8 cellular contexts compared by ENCODE assay signal in the genomic region with DNA sequence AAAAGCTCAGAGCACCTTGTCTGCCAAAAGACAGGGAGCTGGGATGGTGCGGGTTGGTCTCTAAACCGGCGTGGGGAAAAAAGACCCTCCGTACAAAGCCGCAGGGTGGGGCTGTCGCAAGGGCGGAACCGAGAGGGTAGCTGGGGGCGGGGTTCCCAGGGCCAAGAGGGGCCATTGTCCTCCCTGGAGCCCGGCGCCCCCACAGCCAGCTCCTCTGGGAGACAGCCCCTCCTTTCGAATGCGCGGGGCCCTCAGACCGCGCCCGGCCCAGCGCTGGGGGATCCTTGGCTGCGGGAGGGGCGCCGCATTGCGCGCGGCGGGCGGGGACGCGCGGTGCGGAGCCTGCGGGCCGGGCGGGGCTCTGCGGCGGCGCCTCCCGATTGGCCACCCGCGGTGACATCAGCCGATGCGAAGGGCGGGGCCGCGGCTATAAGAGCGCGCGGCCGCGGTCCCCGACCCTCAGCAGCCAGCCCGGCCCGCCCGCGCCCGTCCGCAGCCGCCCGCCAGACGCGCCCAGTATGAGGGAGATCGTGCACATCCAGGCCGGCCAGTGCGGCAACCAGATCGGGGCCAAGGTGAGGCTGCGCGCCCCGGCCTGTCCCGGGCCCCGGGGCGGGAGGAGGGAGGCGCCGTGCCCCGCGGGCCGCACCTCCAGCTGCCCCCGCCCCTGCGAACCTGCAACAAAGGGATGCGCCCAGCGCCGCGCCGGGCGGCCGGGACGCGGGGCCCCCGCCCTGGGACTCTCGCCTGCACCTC. TPM values are rescaled to one million over a fixed set of nuclear protein-coding genes. Genes with fewer than 3 reads are reported as not detected.
A peak's percentile ranks its signal among the peaks of the same experiment; 100 is the strongest.
DNase-seq lines count a peak whose midpoint lies in the region; ATAC-seq, FAIRE-seq and TF ChIP-seq lines count a peak whose summit lies in the region.

A gene (plus strand): TSS at position 459 of the 756 bp plus-strand sequence. CDS start 60 bp downstream, at position 519.

- H3K4me1 Mint-ChIP-seq in WTC11, result peaks cover 19% of the 10 kb centered on the region

- 0% methylated on average over 62 to 69 of the region's 88 CpGs for WGBS in mesodermal cell (ENCODE audit: insufficient coverage in 2 of 2), 2 experiments

- POLR2A ChIA-PET in BJ (lab: Charles Lee), result interaction anchor here (0.6 to 0.7 kb wide), 3 partner anchors 50 to 237 kb away, joined by 3 to 13 read pairs (median 9); a partner anchor contains a TSS
- POLR2A ChIA-PET in WTC11 (lab: Charles Lee), result interaction anchor here (0.9 to 2.8 kb wide), 5 partner anchors 13 to 50 kb away, joined by 3 to 14 read pairs (median 7); a partner anchor contains a TSS

- CTCF ChIA-PET in BJ (lab: Yijun Ruan, JAX) (interaction anchor here (1.6 to 5.8 kb wide), 3 partner anchors 12 to 63 kb away, joined by 4 to 48 read pairs (median 9); no protein-coding TSS in a partner anchor), WTC11 (lab: Charles Lee) (interaction anchor here (0.6 to 5.7 kb wide), 13 partner anchors 13 to 366 kb away, joined by 3 to 70 read pairs (median 6); a partner anchor contains a TSS)

- no peak for DNase-seq in BJ (ENCODE audit: low read depth)
- peak; percentile 61 for DNase-seq in GM18507 (ENCODE audit: extremely low spot score, insufficient read length, low read depth)
- DNase-seq in NCI-H1694 treated with DMSO at 0.1 percent for 48 hours (lab: John Stamatoyannopoulos, UW), result peak; percentile 64
- DNase-seq in WTC11 (ENCODE audit: low spot score), result peak; percentile 85
- no peak for DNase-seq in epithelial cell of proximal tubule (ENCODE audit: low read depth)
- peak in 1 of 2 donors; percentile 68 for DNase-seq in tibial artery

- TF ChIP-seq CTCF in BJ (IDR thresholded peaks at IDR 0.05; ENCODE audit: insufficient read depth, low read depth, low read length) (no peak), WTC11 (IDR thresholded peaks at IDR 0.05) (no peak), epithelial cell of proximal tubule (conservative IDR thresholded peaks at IDR 0.05; ENCODE audit: low read depth, low read length) (peak; percentile 7), tibial artery (IDR thresholded peaks at IDR 0.05) (no peak)

- H3K4me3 ChIP-seq in BJ (ENCODE audit: low read depth, low read length) (peak within 1 kb of the TSS; percentile 65), epithelial cell of proximal tubule (ENCODE audit: low read depth, low read length) (peak within 1 kb of the TSS; percentile 93), mesodermal cell (ENCODE audit: extremely low read depth, insufficient read depth, low read length, poor library complexity, severe bottlenecking) (peak within 1 kb of the TSS; percentile 81), tibial artery (peak within 1 kb of the TSS; percentile 49 to 56)

- H3K9me3 ChIP-seq in mesodermal cell (ENCODE audit: control insufficient read depth, low read length) (no peaks in the 10 kb centered on the region), tibial artery (no peaks in the 10 kb centered on the region)

- H3K4me3 Mint-ChIP-seq in WTC11, result peak within 1 kb of the TSS; percentile 88

- H3K4me1 ChIP-seq in mesodermal cell (ENCODE audit: control insufficient read depth, insufficient read depth, low read length, poor library complexity, severe bottlenecking) (peaks cover 25% of the 10 kb centered on the region), tibial artery (peaks cover 0 to 57% (median 52%) of the 10 kb centered on the region in 4 donors)

- H3K27ac ChIP-seq in mesodermal cell (ENCODE audit: low read depth, low read length, severe bottlenecking) (peak within 1 kb of the TSS; percentile 99), tibial artery (peak within 1 kb of the TSS; percentile 45 to 65)

- peak; percentile 17 for ATAC-seq in WTC11
- ATAC-seq in HG02763 (IDR thresholded peaks at IDR 0.05; ENCODE audit: unreplicated experiment), result no peak

- H3K27me3 Mint-ChIP-seq in WTC11 (ENCODE audit: low read depth), result peaks cover 36% of the 10 kb centered on the region

- no peaks in the 10 kb centered on the region for H3K36me3 ChIP-seq in BJ (ENCODE audit: control insufficient read depth, insufficient read depth, low read length)
- peaks cover 14% of the 10 kb centered on the region for H3K36me3 ChIP-seq in mesodermal cell (ENCODE audit: control insufficient read depth, insufficient read depth, low read length)
- no peaks in the 10 kb centered on the region for H3K36me3 ChIP-seq in tibial artery

- no peak within 1 kb of the TSS for H3K27ac Mint-ChIP-seq in WTC11

- intact Hi-C loops in tibial artery (cut with DNase I; ENCODE audit: low total_unique reads), result no loop called here

- H3K36me3 Mint-ChIP-seq in WTC11, result no peaks in the 10 kb centered on the region

- no peak for FAIRE-seq in GM18507 (lab: Jason Lieb, UNC)

- H3K27me3 ChIP-seq in BJ (ENCODE audit: control insufficient read depth, insufficient read depth, low read length), result no peaks in the 10 kb centered on the region
- peaks cover 0 to 92% of the 10 kb centered on the region in 2 donors for H3K27me3 ChIP-seq in tibial artery

- no peaks in the 10 kb centered on the region for H3K9me3 Mint-ChIP-seq in WTC11

TF ChIP-seq in WTC11, 78 proteins besides CTCF, POLR2A, EP300 and RAD21 (continues in another document):
- TF ChIP-seq NR1H2 (CRISPR knock-in tag; IDR thresholded peaks at IDR 0.05) (no peak), KAT7 (CRISPR knock-in tag; IDR thresholded peaks at IDR 0.05; ENCODE audit: borderline replicate concordance) (peak; percentile 71; the same call in 1 of the 2 replicates), NFYB (CRISPR knock-in tag; conservative IDR thresholded peaks at IDR 0.05; ENCODE audit: low read depth) (peak; percentile 70), MYBL2 (CRISPR knock-in tag; IDR thresholded peaks at IDR 0.05) (no peak; the same call in 1 of the 2 replicates), GABPB1 (CRISPR knock-in tag; IDR thresholded peaks at IDR 0.05) (peak; percentile 60), SMAD4 (CRISPR knock-in tag; IDR thresholded peaks at IDR 0.05) (no peak), NFATC4 (CRISPR knock-in tag; IDR thresholded peaks at IDR 0.05) (no peak), TCF7 (CRISPR knock-in tag; IDR thresholded peaks at IDR 0.05; ENCODE audit: low read depth) (peak; percentile 44; the same call in 1 of the 2 replicates), ETV6 (CRISPR knock-in tag; IDR thresholded peaks at IDR 0.05) (peak; percentile 69; the same call in 1 of the 2 replicates), NFE2L1 (CRISPR knock-in tag; IDR thresholded peaks at IDR 0.05) (no peak), ELF4 (CRISPR knock-in tag; IDR thresholded peaks at IDR 0.05; ENCODE audit: low read depth) (no peak), NR3C1 (CRISPR knock-in tag; conservative IDR thresholded peaks at IDR 0.05; ENCODE audit: low read depth) (no peak), GTF2I (CRISPR knock-in tag; conservative IDR thresholded peaks at IDR 0.05) (no peak), HMGA2 (CRISPR knock-in tag; IDR thresholded peaks at IDR 0.05) (no peak)
- TF ChIP-seq, protein P1, sequence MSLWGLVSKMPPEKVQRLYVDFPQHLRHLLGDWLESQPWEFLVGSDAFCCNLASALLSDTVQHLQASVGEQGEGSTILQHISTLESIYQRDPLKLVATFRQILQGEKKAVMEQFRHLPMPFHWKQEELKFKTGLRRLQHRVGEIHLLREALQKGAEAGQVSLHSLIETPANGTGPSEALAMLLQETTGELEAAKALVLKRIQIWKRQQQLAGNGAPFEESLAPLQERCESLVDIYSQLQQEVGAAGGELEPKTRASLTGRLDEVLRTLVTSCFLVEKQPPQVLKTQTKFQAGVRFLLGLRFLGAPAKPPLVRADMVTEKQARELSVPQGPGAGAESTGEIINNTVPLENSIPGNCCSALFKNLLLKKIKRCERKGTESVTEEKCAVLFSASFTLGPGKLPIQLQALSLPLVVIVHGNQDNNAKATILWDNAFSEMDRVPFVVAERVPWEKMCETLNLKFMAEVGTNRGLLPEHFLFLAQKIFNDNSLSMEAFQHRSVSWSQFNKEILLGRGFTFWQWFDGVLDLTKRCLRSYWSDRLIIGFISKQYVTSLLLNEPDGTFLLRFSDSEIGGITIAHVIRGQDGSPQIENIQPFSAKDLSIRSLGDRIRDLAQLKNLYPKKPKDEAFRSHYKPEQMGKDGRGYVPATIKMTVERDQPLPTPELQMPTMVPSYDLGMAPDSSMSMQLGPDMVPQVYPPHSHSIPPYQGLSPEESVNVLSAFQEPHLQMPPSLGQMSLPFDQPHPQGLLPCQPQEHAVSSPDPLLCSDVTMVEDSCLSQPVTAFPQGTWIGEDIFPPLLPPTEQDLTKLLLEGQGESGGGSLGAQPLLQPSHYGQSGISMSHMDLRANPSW (CRISPR knock-in tag; conservative IDR thresholded peaks at IDR 0.05; ENCODE audit: low read depth), result no peak
- TF ChIP-seq, protein P2, sequence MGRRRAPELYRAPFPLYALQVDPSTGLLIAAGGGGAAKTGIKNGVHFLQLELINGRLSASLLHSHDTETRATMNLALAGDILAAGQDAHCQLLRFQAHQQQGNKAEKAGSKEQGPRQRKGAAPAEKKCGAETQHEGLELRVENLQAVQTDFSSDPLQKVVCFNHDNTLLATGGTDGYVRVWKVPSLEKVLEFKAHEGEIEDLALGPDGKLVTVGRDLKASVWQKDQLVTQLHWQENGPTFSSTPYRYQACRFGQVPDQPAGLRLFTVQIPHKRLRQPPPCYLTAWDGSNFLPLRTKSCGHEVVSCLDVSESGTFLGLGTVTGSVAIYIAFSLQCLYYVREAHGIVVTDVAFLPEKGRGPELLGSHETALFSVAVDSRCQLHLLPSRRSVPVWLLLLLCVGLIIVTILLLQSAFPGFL (CRISPR knock-in tag; IDR thresholded peaks at IDR 0.05; ENCODE audit: borderline replicate concordance), result no peak; the same call in 1 of the 2 replicates
- TF ChIP-seq, protein P3, sequence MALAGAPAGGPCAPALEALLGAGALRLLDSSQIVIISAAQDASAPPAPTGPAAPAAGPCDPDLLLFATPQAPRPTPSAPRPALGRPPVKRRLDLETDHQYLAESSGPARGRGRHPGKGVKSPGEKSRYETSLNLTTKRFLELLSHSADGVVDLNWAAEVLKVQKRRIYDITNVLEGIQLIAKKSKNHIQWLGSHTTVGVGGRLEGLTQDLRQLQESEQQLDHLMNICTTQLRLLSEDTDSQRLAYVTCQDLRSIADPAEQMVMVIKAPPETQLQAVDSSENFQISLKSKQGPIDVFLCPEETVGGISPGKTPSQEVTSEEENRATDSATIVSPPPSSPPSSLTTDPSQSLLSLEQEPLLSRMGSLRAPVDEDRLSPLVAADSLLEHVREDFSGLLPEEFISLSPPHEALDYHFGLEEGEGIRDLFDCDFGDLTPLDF (CRISPR knock-in tag; IDR thresholded peaks at IDR 0.05), result no peak
- TF ChIP-seq, protein P4, sequence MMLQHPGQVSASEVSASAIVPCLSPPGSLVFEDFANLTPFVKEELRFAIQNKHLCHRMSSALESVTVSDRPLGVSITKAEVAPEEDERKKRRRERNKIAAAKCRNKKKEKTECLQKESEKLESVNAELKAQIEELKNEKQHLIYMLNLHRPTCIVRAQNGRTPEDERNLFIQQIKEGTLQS (CRISPR knock-in tag; conservative IDR thresholded peaks at IDR 0.05), result no peak

RNA-seq across cellular contexts. Expression of the gene that starts here (rescaled TPM):
- 55.2 and 108 TPM in 2 replicates for polyA plus RNA-seq in BJ (2011; rRNA removed)
- polyA minus RNA-seq in BJ (2011; rRNA and poly(A)+ RNA removed), result 94.7 and 103 TPM in 2 replicates
- total RNA-seq in WTC11 (2021) (150 to 209 TPM (median 163 TPM) in 3 replicates), epithelial cell of proximal tubule (833 and 996 TPM in 2 replicates)
- 189 TPM for polyA plus RNA-seq in mesodermal cell (2013, experiment 1 of 2)
- polyA plus RNA-seq in mesodermal cell (2013, experiment 2 of 2), result 156 TPM

Comparison
In these comparisons a context has a peak if more than half of its experiments do, and no peak if none do; other contexts are left out.
1. DNase-seq: peak in GM18507 (single experiment), NCI-H1694 treated with DMSO at 0.1 percent for 48 hours (single experiment) and WTC11 (single experiment); none in BJ (single experiment) and epithelial cell of proximal tubule (single experiment).
2. Peak in every context shown above with its lines, with median percentiles within 50 percentile points of each other: H3K4me3 ChIP-seq.